9 cellular contexts compared by ENCODE assay signal in the genomic region with DNA sequence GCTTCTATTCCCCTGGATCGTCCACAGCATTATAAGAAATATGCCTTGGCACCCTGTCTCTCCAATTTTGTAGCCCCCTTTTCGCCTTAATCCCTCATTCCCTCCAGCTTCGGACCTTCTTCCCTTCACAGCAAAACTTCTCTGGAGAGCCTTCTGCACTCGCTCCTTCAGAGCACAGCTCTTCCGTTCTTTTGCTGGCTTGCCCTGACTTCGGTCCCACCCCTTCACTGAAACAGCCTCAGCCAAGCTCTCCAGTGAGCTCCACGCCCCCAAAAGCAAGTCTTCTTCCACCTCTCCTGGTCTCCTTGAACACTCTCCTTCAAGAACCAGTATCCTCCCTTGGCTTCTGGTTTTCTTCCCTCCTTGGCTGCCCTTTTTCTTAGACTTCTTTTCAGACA. TPM values are rescaled to one million over a fixed set of nuclear protein-coding genes. Genes with fewer than 3 reads are reported as not detected.
DNase-seq lines count a peak whose midpoint lies in the region; ATAC-seq, FAIRE-seq and TF ChIP-seq lines count a peak whose summit lies in the region.
"Had no signal": no experiment of that assay in that cellular context is flagged by ENCODE, and none has a peak within 500 bp of the region (broad histone marks: within the 10 kb centered on the region; RNA-seq: fewer than 3 reads in every experiment).

No MANE protein-coding gene starts in this region.

- H3K27me3 ChIP-seq in left lung (peaks cover 4 to 45% of the 10 kb centered on the region in 2 donors), testis (no peaks in the 10 kb centered on the region)

- no peaks in the 10 kb centered on the region for H3K9me3 ChIP-seq in left lung
- no peaks in the 10 kb centered on the region for H3K9me3 ChIP-seq in testis

- TF ChIP-seq POLR2A in testis (IDR thresholded peaks at IDR 0.05) (no peak), GM12891 (IDR thresholded peaks at IDR 0.05; ENCODE audit: low read depth, low read length) (no peak)

- H3K27me3 Mint-ChIP-seq in activated CD4-positive, alpha-beta T cell treated with anti-CD3 and anti-CD28 coated beads, Interleukin-2, amount 10 ng/mL, durations not matched to agents 7 days and 5 days, result peaks cover 45% of the 10 kb centered on the region

- FAIRE-seq in GM12891 (lab: Jason Lieb, UNC) (no peak), D721Med (lab: Jason Lieb, UNC) (no peak)

- H3K4me3 ChIP-seq in left lung (peak overlapping the region; percentile 46 to 57), testis (peak overlapping the region; percentile 68 to 74)

- DNase-seq in activated CD4-positive, alpha-beta T cell treated with anti-CD3 and anti-CD28 coated beads, Interleukin-2, amount 10 ng/mL, durations not matched to agents 7 days and 5 days, result no peak
- DNase-seq in activated CD4-positive, alpha-beta T cell treated with anti-CD3 and anti-CD28 coated beads for 4 hours, result no peak
- peak; percentile 70 for DNase-seq in astrocyte of the hippocampus (ENCODE audit: low read depth, low spot score)
- no peak for DNase-seq in left lung
- peak; percentile 70 for DNase-seq in testis
- DNase-seq in GM12891 (ENCODE audit: insufficient read length, low spot score), result no peak
- no peak for DNase-seq in D721Med (ENCODE audit: insufficient read length, low spot score)
- no peak for DNase-seq in activated gamma-delta T cell (lab: John Stamatoyannopoulos, UW)
- DNase-seq: NK-92 treated with Interleukin-12 subunit alpha and Interleukin-12 subunit beta, amount 100 ng/mL, for 24 hours had no signal

- H3K4me3 Mint-ChIP-seq in activated CD4-positive, alpha-beta T cell treated with anti-CD3 and anti-CD28 coated beads, Interleukin-2, amount 10 ng/mL, durations not matched to agents 7 days and 5 days, result peak overlapping the region; percentile 67

- H3K4me1 Mint-ChIP-seq in activated CD4-positive, alpha-beta T cell treated with anti-CD3 and anti-CD28 coated beads, Interleukin-2, amount 10 ng/mL, durations not matched to agents 7 days and 5 days, result peaks cover 31% of the 10 kb centered on the region

- CTCF ChIA-PET in activated CD4-positive, alpha-beta T cell treated with anti-CD3 and anti-CD28 coated beads, Interleukin-2, amount 10 ng/mL, durations not matched to agents 7 days and 5 days (lab: Charles Lee), result interaction anchor here (0.8 to 1.0 kb wide), 3 partner anchors 21 to 38 kb away, joined by 3 read pairs; no protein-coding TSS in a partner anchor

- peaks cover 6 to 35% of the 10 kb centered on the region in 2 donors for H3K4me1 ChIP-seq in left lung
- peaks cover 9% of the 10 kb centered on the region for H3K4me1 ChIP-seq in testis

- POLR2A ChIA-PET in activated CD4-positive, alpha-beta T cell treated with anti-CD3 and anti-CD28 coated beads, Interleukin-2, amount 10 ng/mL, durations not matched to agents 7 days and 5 days (lab: Charles Lee), result no interaction called here

- H3K27ac Mint-ChIP-seq in activated CD4-positive, alpha-beta T cell treated with anti-CD3 and anti-CD28 coated beads, Interleukin-2, amount 10 ng/mL, durations not matched to agents 7 days and 5 days, result no peak overlapping the region

- 4 to 6% methylated on average over 7 of the region's 7 CpGs for WGBS in testis, 2 donors

- H3K36me3 ChIP-seq in left lung (no peaks in the 10 kb centered on the region), testis (ENCODE audit: low read depth, missing control alignments) (no peaks in the 10 kb centered on the region)

- no peak overlapping the region for H3K27ac ChIP-seq in left lung
- peak overlapping the region in 1 of 2 donors; percentile 27 for H3K27ac ChIP-seq in testis

- intact Hi-C loops in left lung (cut with DNase I) (no loop called here), testis (cut with DNase I; ENCODE audit: low total_unique reads) (no loop called here)

- H3K9me3 Mint-ChIP-seq in activated CD4-positive, alpha-beta T cell treated with anti-CD3 and anti-CD28 coated beads, Interleukin-2, amount 10 ng/mL, durations not matched to agents 7 days and 5 days, result no peaks in the 10 kb centered on the region

- TF ChIP-seq CTCF in left lung (IDR thresholded peaks at IDR 0.05) (no peak), testis (IDR thresholded peaks at IDR 0.05) (no peak), D721Med (IDR thresholded peaks at IDR 0.05; ENCODE audit: insufficient read depth, missing control alignments) (no peak)

- ATAC-seq in left lung, result peak; percentile 8

- H3K36me3 Mint-ChIP-seq in activated CD4-positive, alpha-beta T cell treated with anti-CD3 and anti-CD28 coated beads, Interleukin-2, amount 10 ng/mL, durations not matched to agents 7 days and 5 days (ENCODE audit: low read depth), result no peaks in the 10 kb centered on the region

TF ChIP-seq in GM12891, 5 proteins besides CTCF, POLR2A, EP300 and RAD21:
- TF ChIP-seq PAX5 (IDR thresholded peaks at IDR 0.05; ENCODE audit: insufficient read depth, low read length, severe bottlenecking) (no peak), TAF1 (IDR thresholded peaks at IDR 0.05; ENCODE audit: low read depth, low read length) (no peak), SPI1 (IDR thresholded peaks at IDR 0.05; ENCODE audit: low read depth, low read length) (no peak), POU2F2 (IDR thresholded peaks at IDR 0.05; ENCODE audit: low read depth, low read length) (no peak), POLR2AphosphoS5 (IDR thresholded peaks at IDR 0.05; ENCODE audit: low read depth, low read length) (no peak)
TF ChIP-seq in GM12891: peak in this region for 0.

RNA-seq across cellular contexts. Expression of a gene that starts 1.5 kb away (rescaled TPM):
- 1 to 10 TPM; 3.3 to 3.4 TPM for total RNA-seq in activated CD4-positive, alpha-beta T cell treated with anti-CD3 and anti-CD28 coated beads, Interleukin-2, amount 10 ng/mL, durations not matched to agents 7 days and 5 days
- total RNA-seq in left lung (1 to 10 TPM; 3.0 to 6.8 TPM), testis (10 to 100 TPM; 15.4 to 17.8 TPM)
- 28.5 TPM for polyA plus RNA-seq in testis (ENCODE audit: insufficient read depth, low read depth, low replicate concordance)
- 0.13 TPM for polyA plus RNA-seq in GM12891 (2012; ENCODE audit: low read depth, missing spikeins)

Comparison
In these comparisons a context has a peak if more than half of its experiments do, and no peak if none do; other contexts are left out.
1. DNase-seq: peak in astrocyte of the hippocampus (single experiment) and testis (single experiment); none in activated CD4-positive, alpha-beta T cell treated with anti-CD3 and anti-CD28 coated beads, Interleukin-2, amount 10 ng/mL, durations not matched to agents 7 days and 5 days (single experiment), activated CD4-positive, alpha-beta T cell treated with anti-CD3 and anti-CD28 coated beads for 4 hours (0 of 2), left lung (0 of 2), GM12891 (single experiment), D721Med (single experiment) and activated gamma-delta T cell (single experiment).